In the genomic region with DNA sequence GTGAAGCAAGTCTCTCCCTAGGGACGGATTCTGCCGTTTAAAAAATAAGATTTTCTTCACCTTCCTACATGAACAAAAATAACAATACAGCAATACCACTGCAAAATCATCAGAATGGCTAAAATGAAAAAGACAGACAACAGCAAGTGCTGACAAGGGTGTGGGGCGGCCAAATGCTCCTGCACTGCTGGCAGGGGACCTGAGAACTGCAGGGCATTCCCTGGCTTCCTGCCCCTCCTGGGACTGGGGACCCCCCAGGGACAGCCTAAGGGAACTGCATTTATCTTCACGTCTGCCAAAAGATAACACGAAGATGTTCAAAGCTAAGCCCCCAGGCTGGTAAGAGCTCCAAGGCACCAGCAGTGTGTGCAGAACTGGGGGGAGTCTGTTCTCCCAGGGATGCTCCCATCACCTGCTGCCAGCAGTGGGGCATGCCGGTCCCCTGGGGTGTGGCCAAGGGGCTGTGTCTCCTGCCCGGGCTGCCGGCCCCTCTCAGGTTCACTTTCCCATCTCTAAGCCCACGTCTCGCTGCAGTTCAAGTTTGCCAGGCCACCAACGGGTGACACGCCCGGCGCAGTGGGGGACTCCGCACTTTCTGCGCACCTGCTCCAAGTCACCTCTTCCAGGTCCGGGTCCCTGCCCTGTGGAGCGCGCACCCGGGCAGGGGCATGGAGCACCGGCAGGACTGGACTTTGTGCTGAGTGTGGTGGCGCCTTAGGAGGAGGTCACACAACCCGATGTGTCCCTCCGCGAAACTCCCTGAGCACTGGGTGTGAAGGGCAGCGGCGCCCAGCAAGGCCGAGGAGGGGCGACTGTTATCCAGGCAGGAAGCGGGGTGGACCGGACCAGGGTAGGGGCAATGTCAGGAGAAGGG, we compare ENCODE assay signal across 15 cellular contexts. TPM values are rescaled to one million over a fixed set of nuclear protein-coding genes. Genes with fewer than 3 reads are reported as not detected.
A peak's percentile ranks its signal among the peaks of the same experiment; 100 is the strongest.
DNase-seq lines count a peak whose midpoint lies in the region; ATAC-seq and TF ChIP-seq lines count a peak whose summit lies in the region.
"Had no signal": no experiment of that assay in that cellular context is flagged by ENCODE, and none has a peak within 500 bp of the region (broad histone marks: within the 10 kb centered on the region; RNA-seq: fewer than 3 reads in every experiment).

No MANE protein-coding gene starts in this region.

- no peak for TF ChIP-seq EP300 in suprapubic skin (IDR thresholded peaks at IDR 0.05)

- H3K4me3 ChIP-seq in duodenal mucosa (ENCODE audit: low read depth in 1 of 2, low read length in 2 of 2) = peak overlapping the region in 1 of 2 donors; percentile 32
- peak overlapping the region; percentile 37 for H3K4me3 ChIP-seq in lung
- peak overlapping the region; percentile 32 for H3K4me3 ChIP-seq in suprapubic skin

- TF ChIP-seq CTCF in lung (IDR thresholded peaks at IDR 0.05; ENCODE audit: control extremely low read depth, extremely low read depth) (no peak), suprapubic skin (IDR thresholded peaks at IDR 0.05) (no peak)

- DNase-seq in activated CD4-positive, alpha-beta T cell treated with anti-CD3 and anti-CD28 coated beads, Interleukin-2, amount 10 ng/mL, durations not matched to agents 7 days and 5 days = no peak
- no peak for DNase-seq in activated CD4-positive, alpha-beta T cell treated with anti-CD3 and anti-CD28 coated beads, Interleukin-2, amount 50 U/mL, for 4 hours
- DNase-seq in lung (ENCODE audit: low spot score) (no peak), suprapubic skin (ENCODE audit: low spot score in 2 of 2) (no peak), A172 (ENCODE audit: low spot score) (no peak)
- DNase-seq in activated CD4-positive, alpha-beta T cell treated with anti-CD3 and anti-CD28 coated beads for 1 hour = no peak
- DNase-seq: COR-L47, foreskin fibroblast, H7, NCI-H187 treated with DMSO at 0.1 percent for 48 hours, NCI-H69, RPMI8226 had no signal

- ATAC-seq in lung (ENCODE audit: insufficient read depth, low FRiP score) (no peak), GM21447 (IDR thresholded peaks at IDR 0.05; ENCODE audit: unreplicated experiment) (no peak)

- H3K36me3 ChIP-seq in duodenal mucosa (ENCODE audit: control insufficient read depth in 1 of 2, insufficient read depth in 2 of 2, low read length in 2 of 2) (no peaks in the 10 kb centered on the region), lung (ENCODE audit: control insufficient read depth in 2 of 2, insufficient read depth in 2 of 2, low read length in 2 of 2) (no peaks in the 10 kb centered on the region), suprapubic skin (no peaks in the 10 kb centered on the region)

- CTCF ChIA-PET in activated CD4-positive, alpha-beta T cell treated with anti-CD3 and anti-CD28 coated beads, Interleukin-2, amount 10 ng/mL, durations not matched to agents 7 days and 5 days (lab: Charles Lee) = no interaction called here

- no peaks in the 10 kb centered on the region for H3K36me3 Mint-ChIP-seq in activated CD4-positive, alpha-beta T cell treated with anti-CD3 and anti-CD28 coated beads, Interleukin-2, amount 10 ng/mL, durations not matched to agents 7 days and 5 days (ENCODE audit: low read depth)

- H3K27me3 Mint-ChIP-seq in activated CD4-positive, alpha-beta T cell treated with anti-CD3 and anti-CD28 coated beads, Interleukin-2, amount 10 ng/mL, durations not matched to agents 7 days and 5 days = peaks cover 37% of the 10 kb centered on the region

- no peak overlapping the region for H3K4me3 Mint-ChIP-seq in activated CD4-positive, alpha-beta T cell treated with anti-CD3 and anti-CD28 coated beads, Interleukin-2, amount 10 ng/mL, durations not matched to agents 7 days and 5 days

- no peak for TF ChIP-seq POLR2A in suprapubic skin (IDR thresholded peaks at IDR 0.05)

- H3K27ac Mint-ChIP-seq in activated CD4-positive, alpha-beta T cell treated with anti-CD3 and anti-CD28 coated beads, Interleukin-2, amount 10 ng/mL, durations not matched to agents 7 days and 5 days = peak overlapping the region; percentile 25

- H3K27me3 ChIP-seq in duodenal mucosa (ENCODE audit: control insufficient read depth in 1 of 2, insufficient read depth in 2 of 2, low read length in 2 of 2) (peaks cover 22 to 35% of the 10 kb centered on the region in 2 donors), lung (ENCODE audit: control insufficient read depth, insufficient read depth) (no peaks in the 10 kb centered on the region), suprapubic skin (peaks cover 54% of the 10 kb centered on the region)

- WGBS in lung, 2 donors = 22 to 36% methylated on average over 30 to 31 of the region's 31 CpGs
- WGBS in suprapubic skin = 64% methylated on average over 28 of the region's 31 CpGs

- H3K4me1 Mint-ChIP-seq in activated CD4-positive, alpha-beta T cell treated with anti-CD3 and anti-CD28 coated beads, Interleukin-2, amount 10 ng/mL, durations not matched to agents 7 days and 5 days = peaks cover 4% of the 10 kb centered on the region

- H3K9me3 ChIP-seq in duodenal mucosa (ENCODE audit: control insufficient read depth in 1 of 2, low read length in 2 of 2) (no peaks in the 10 kb centered on the region), lung (ENCODE audit: control insufficient read depth in 2 of 2, insufficient read depth in 1 of 2, low read length in 1 of 2) (peaks cover 0 to 3% of the 10 kb centered on the region in 2 donors), suprapubic skin (no peaks in the 10 kb centered on the region)

- H3K4me1 ChIP-seq in duodenal mucosa (ENCODE audit: control insufficient read depth in 1 of 2, insufficient read depth in 2 of 2, low read length in 2 of 2) (peaks cover 4 to 18% of the 10 kb centered on the region in 2 donors), lung (ENCODE audit: control insufficient read depth in 2 of 2, insufficient read depth in 2 of 2, low read length in 2 of 2) (peaks cover 0 to 14% of the 10 kb centered on the region in 2 donors), suprapubic skin (peaks cover 4% of the 10 kb centered on the region)

- H3K9me3 Mint-ChIP-seq in activated CD4-positive, alpha-beta T cell treated with anti-CD3 and anti-CD28 coated beads, Interleukin-2, amount 10 ng/mL, durations not matched to agents 7 days and 5 days = no peaks in the 10 kb centered on the region

- no peak overlapping the region for H3K9ac ChIP-seq in duodenal mucosa (ENCODE audit: low read depth in 1 of 2, low read length in 2 of 2)

- H3K27ac ChIP-seq in duodenal mucosa (ENCODE audit: low read depth, low read length) = peak overlapping the region; percentile 10
- H3K27ac ChIP-seq in lung (ENCODE audit: low read depth in 1 of 2, low read length in 1 of 2) = peak overlapping the region; percentile 71 to 94
- H3K27ac ChIP-seq in suprapubic skin = peak overlapping the region; percentile 26

- POLR2A ChIA-PET in activated CD4-positive, alpha-beta T cell treated with anti-CD3 and anti-CD28 coated beads, Interleukin-2, amount 10 ng/mL, durations not matched to agents 7 days and 5 days (lab: Charles Lee) = no interaction called here

RNA-seq across cellular contexts. Expression of a gene that starts 4.5 kb away (rescaled TPM):
- under 1 TPM; 0.22 to 0.31 TPM for total RNA-seq in activated CD4-positive, alpha-beta T cell treated with anti-CD3 and anti-CD28 coated beads, Interleukin-2, amount 10 ng/mL, durations not matched to agents 7 days and 5 days
- total RNA-seq in lung (100 to 1,000 TPM; 128 to 177 TPM), suprapubic skin (10 to 100 TPM; 12.2 to 49.6 (median 28.6) TPM)
- polyA plus RNA-seq in lung = 100 to 1,000 TPM; 275 to 379 TPM
- 110 and 127 TPM in 2 replicates for total RNA-seq in A172 (2014; rRNA removed; shearing (Covaris generic))

RNA-seq across cellular contexts. Expression of a gene that starts 29.0 kb away (rescaled TPM):
- 10 to 100 TPM; 15.0 to 17.0 TPM for total RNA-seq in activated CD4-positive, alpha-beta T cell treated with anti-CD3 and anti-CD28 coated beads, Interleukin-2, amount 10 ng/mL, durations not matched to agents 7 days and 5 days
- 100 to 1,000 TPM in 1 of 2 donors, 10 to 100 TPM in 1; 81.7 to 184 TPM for total RNA-seq in lung
- polyA plus RNA-seq in lung = 100 to 1,000 TPM; 169 to 277 TPM
- total RNA-seq in suprapubic skin = 10 to 100 TPM; 43.5 to 73.2 (median 63.5) TPM
- 79.4 and 88.8 TPM in 2 replicates for total RNA-seq in A172 (2014; rRNA removed; shearing (Covaris generic))

RNA-seq across cellular contexts. Expression of a gene that starts 54.2 kb away (rescaled TPM):
- not detected for total RNA-seq in activated CD4-positive, alpha-beta T cell treated with anti-CD3 and anti-CD28 coated beads, Interleukin-2, amount 10 ng/mL, durations not matched to agents 7 days and 5 days
- total RNA-seq in lung = 10 to 100 TPM; 14.5 to 26.7 TPM
- 10 to 100 TPM; 12.5 to 13.3 TPM for polyA plus RNA-seq in lung
- 10 to 100 TPM in 1 of 4 donors, 1 to 10 TPM in 3; 3.8 to 13.1 (median 6.3) TPM for total RNA-seq in suprapubic skin
- total RNA-seq in A172 (2014; rRNA removed; shearing (Covaris generic)) = 16.0 and 16.7 TPM in 2 replicates
- total RNA-seq: LHCN-M2 had no signal

Comparison
In these comparisons a context has a peak if more than half of its experiments do, and no peak if none do; other contexts are left out.
1. H3K27ac ChIP-seq: peak in every context shown above with its lines; median percentile 82 in lung; 26 in suprapubic skin; 10 in duodenal mucosa.
2. RNA of a gene that starts 4.5 kb away (total RNA-seq): 128 to 177 TPM in lung, 110 to 127 TPM in A172 and 12.2 to 49.6 TPM in suprapubic skin; 0.22 to 0.31 TPM in activated CD4-positive, alpha-beta T cell treated with anti-CD3 and anti-CD28 coated beads, Interleukin-2, amount 10 ng/mL, durations not matched to agents 7 days and 5 days; every median in the first group is over 10 times any median in the second.
3. RNA of a gene that starts 54.2 kb away (total RNA-seq): 14.5 to 26.7 TPM in lung, 16.0 to 16.7 TPM in A172 and 3.8 to 13.1 TPM in suprapubic skin; not detected in activated CD4-positive, alpha-beta T cell treated with anti-CD3 and anti-CD28 coated beads, Interleukin-2, amount 10 ng/mL, durations not matched to agents 7 days and 5 days; every median in the first group is over 4 times any median in the second.